1 cellular context compared by ENCODE assay signal in the genomic region with DNA sequence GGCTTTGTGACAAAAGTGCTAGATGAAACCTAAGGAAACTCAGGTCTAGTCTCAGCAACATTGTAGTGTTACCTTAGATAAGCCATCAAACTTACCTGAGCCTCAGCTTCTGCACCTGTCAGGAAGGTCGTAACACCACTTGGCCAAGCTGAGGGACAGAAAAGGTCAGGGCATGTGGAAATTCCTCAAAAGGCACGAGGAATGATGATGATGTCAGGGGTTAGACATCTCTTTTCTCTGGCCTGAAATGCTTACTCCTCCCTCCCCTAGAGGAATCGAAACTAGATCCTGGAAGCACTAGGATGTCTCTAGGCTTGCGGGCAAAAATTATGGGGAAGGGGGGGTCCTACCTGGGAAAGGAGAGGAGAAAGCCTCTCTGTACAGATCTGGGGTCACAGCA.
TF ChIP-seq lines count a peak whose summit lies in the region.

No MANE protein-coding gene starts in this region.

TF ChIP-seq in A549, 52 proteins besides CTCF, POLR2A, EP300 and RAD21 (continued from another document):
- TF ChIP-seq, protein P1, sequence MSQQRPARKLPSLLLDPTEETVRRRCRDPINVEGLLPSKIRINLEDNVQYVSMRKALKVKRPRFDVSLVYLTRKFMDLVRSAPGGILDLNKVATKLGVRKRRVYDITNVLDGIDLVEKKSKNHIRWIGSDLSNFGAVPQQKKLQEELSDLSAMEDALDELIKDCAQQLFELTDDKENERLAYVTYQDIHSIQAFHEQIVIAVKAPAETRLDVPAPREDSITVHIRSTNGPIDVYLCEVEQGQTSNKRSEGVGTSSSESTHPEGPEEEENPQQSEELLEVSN (IDR thresholded peaks at IDR 0.05; ENCODE audit: borderline replicate concordance, low read depth), result 0 out of 2 replicates have a peak, but pooled peaks have one; percentile 19
- TF ChIP-seq ZNF302 (CRISPR knock-in tag; IDR thresholded peaks at IDR 0.05) (no peak), TFCP2L1 (CRISPR knock-in tag; IDR thresholded peaks at IDR 0.05) (no peak)
- TF ChIP-seq, protein P2, sequence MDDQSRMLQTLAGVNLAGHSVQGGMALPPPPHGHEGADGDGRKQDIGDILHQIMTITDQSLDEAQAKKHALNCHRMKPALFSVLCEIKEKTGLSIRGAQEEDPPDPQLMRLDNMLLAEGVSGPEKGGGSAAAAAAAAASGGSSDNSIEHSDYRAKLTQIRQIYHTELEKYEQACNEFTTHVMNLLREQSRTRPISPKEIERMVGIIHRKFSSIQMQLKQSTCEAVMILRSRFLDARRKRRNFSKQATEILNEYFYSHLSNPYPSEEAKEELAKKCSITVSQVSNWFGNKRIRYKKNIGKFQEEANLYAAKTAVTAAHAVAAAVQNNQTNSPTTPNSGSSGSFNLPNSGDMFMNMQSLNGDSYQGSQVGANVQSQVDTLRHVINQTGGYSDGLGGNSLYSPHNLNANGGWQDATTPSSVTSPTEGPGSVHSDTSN (IDR thresholded peaks at IDR 0.05), result no peak
- TF ChIP-seq, protein P3, sequence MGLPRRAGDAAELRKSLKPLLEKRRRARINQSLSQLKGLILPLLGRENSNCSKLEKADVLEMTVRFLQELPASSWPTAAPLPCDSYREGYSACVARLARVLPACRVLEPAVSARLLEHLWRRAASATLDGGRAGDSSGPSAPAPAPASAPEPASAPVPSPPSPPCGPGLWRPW (IDR thresholded peaks at IDR 0.05), result no peak
TF ChIP-seq in A549: peak in this region for 2.
